ENCODE assay signal across 22 cellular contexts in the genomic region with DNA sequence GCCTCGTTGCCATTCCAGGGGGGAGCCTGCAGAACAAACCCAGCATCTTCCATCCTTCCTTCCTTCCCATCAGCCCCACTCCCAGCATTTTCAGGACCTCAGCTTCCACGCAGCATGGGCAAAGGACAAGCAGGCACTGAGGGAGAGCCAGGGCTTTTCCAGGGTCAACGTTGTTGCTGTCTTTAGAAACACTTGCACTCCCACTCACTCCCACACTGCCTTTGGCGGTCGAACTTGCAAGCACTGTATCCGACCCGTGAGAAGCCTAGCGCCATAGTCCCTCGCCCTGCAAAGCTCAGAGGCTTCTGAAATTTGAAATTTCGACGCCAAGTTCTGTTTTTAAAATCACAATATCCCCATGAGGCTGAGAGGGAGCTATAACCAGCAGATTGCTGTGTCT. TPM values are rescaled to one million over a fixed set of nuclear protein-coding genes. Genes with fewer than 3 reads are reported as not detected.
DNase-seq lines count a peak whose midpoint lies in the region; ATAC-seq and TF ChIP-seq lines count a peak whose summit lies in the region.
"Had no signal": no experiment of that assay in that cellular context is flagged by ENCODE, and none has a peak within 500 bp of the region (broad histone marks: within the 10 kb centered on the region; RNA-seq: fewer than 3 reads in every experiment).

No MANE protein-coding gene starts in this region.

- no peaks in the 10 kb centered on the region for H3K9me3 Mint-ChIP-seq in activated CD4-positive, alpha-beta T cell treated with anti-CD3 and anti-CD28 coated beads, Interleukin-2, amount 10 ng/mL, durations not matched to agents 7 days and 5 days
- no peaks in the 10 kb centered on the region for H3K9me3 Mint-ChIP-seq in activated CD4-positive, alpha-beta memory T cell treated with anti-CD3 and anti-CD28 coated beads, Interleukin-2, amount 10 ng/mL, durations not matched to agents 7 days and 5 days
- H3K9me3 Mint-ChIP-seq: CD8-positive, alpha-beta T cell had no signal

- no peak overlapping the region for H4K91ac ChIP-seq in neuronal stem cell (ENCODE audit: low read depth, low read length, poor library complexity)

- no peak overlapping the region for H3K4ac ChIP-seq in neuronal stem cell (ENCODE audit: low read length)

- H2AFZ ChIP-seq in neuronal stem cell (ENCODE audit: low read length) (no peak overlapping the region), GM23248 (no peak overlapping the region)

- no peak overlapping the region for H3K4me3 ChIP-seq in fibroblast of villous mesenchyme (ENCODE audit: low read depth, low read length)
- no peak overlapping the region for H3K4me3 ChIP-seq in neuronal stem cell (ENCODE audit: low read length in 2 of 2)
- no peak overlapping the region for H3K4me3 ChIP-seq in GM23248
- H3K4me3 ChIP-seq: BLaER1 treated with 17β-estradiol and CSF1 and Interleukin-3, amounts not matched to agents 10 nM and 100 nM had no signal

- peaks cover 1% of the 10 kb centered on the region for H3K79me1 ChIP-seq in neuronal stem cell (ENCODE audit: low read depth, low read length)

- DNase-seq in activated CD4-positive, alpha-beta T cell treated with anti-CD3 and anti-CD28 coated beads, Interleukin-2, amount 10 ng/mL, durations not matched to agents 7 days and 5 days, result no peak
- no peak for DNase-seq in activated CD4-positive, alpha-beta T cell treated with anti-CD3 and anti-CD28 coated beads, Interleukin-2, amount 50 U/mL, for 1 hour
- peak; percentile 24 for DNase-seq in MV-4-11 (lab: John Stamatoyannopoulos, UW)
- DNase-seq in fibroblast of villous mesenchyme (ENCODE audit: low read depth), result peak; percentile 19
- DNase-seq in neuronal stem cell (ENCODE audit: low spot score), result no peak
- no peak for DNase-seq in GM23248
- DNase-seq in activated CD4-positive, alpha-beta memory T cell treated with anti-CD3 and anti-CD28 coated beads, Interleukin-2, amount 10 ng/mL, durations not matched to agents 7 days and 5 days, result no peak
- DNase-seq: ACHN; CD8-positive, alpha-beta T cell; DND-41; IMR-90; NCI-H1694; NCI-H2081; NCI-H2171; NCI-H345; NCI-H774; NK-92 treated with Interleukin-12 subunit alpha and Interleukin-12 subunit beta, amount 100 ng/mL, for 24 hours had no signal

- H4K8ac ChIP-seq in neuronal stem cell (ENCODE audit: low read depth, low read length), result no peak overlapping the region

- H3K79me2 ChIP-seq in GM23248 (ENCODE audit: insufficient read depth), result no peaks in the 10 kb centered on the region

- H3F3A ChIP-seq in GM23248 (ENCODE audit: insufficient read depth), result 0 out of 2 replicates have a peak, but pooled peaks cover 5% of the 10 kb centered on the region

- H3K27me3 ChIP-seq in neuronal stem cell (ENCODE audit: control insufficient read depth in 3 of 3, insufficient read depth in 3 of 3, low read depth in 1 of 3, low read length in 3 of 3) (peaks cover 0 to 39% (median 0%) of the 10 kb centered on the region in 3 experiments), GM23248 (replicated peaks; ENCODE audit: insufficient read depth) (no peaks in the 10 kb centered on the region)
- H3K27me3 ChIP-seq: BLaER1 treated with 17β-estradiol and CSF1 and Interleukin-3, amounts not matched to agents 10 nM and 100 nM had no signal

- no peak overlapping the region for H2BK120ac ChIP-seq in neuronal stem cell (ENCODE audit: low read depth, low read length)

- CTCF ChIA-PET in activated CD4-positive, alpha-beta T cell treated with anti-CD3 and anti-CD28 coated beads, Interleukin-2, amount 10 ng/mL, durations not matched to agents 7 days and 5 days (lab: Charles Lee), result no interaction called here
- CTCF ChIA-PET in activated CD4-positive, alpha-beta memory T cell treated with anti-CD3 and anti-CD28 coated beads, Interleukin-2, amount 10 ng/mL, durations not matched to agents 7 days and 5 days (lab: Charles Lee), result no interaction called here

- no peak overlapping the region for H3K4me2 ChIP-seq in neuronal stem cell (ENCODE audit: insufficient read depth, low read length, poor library complexity, severe bottlenecking)
- H3K4me2 ChIP-seq in GM23248 (ENCODE audit: unreplicated experiment), result no peak overlapping the region

- no peak for ATAC-seq in GM18867 (IDR thresholded peaks at IDR 0.05; ENCODE audit: unreplicated experiment)
- ATAC-seq: CD8-positive, alpha-beta T cell; HCT116 had no signal

- H3K9me3 ChIP-seq in neuronal stem cell (replicated peaks in 1 of 2; ENCODE audit: control insufficient read depth in 2 of 2, insufficient read depth in 1 of 2, low read depth in 1 of 2, low read length in 2 of 2) (no peaks in the 10 kb centered on the region), GM23248 (ENCODE audit: low read depth) (no peaks in the 10 kb centered on the region)
- H3K9me3 ChIP-seq: BLaER1 treated with 17β-estradiol and CSF1 and Interleukin-3, amounts not matched to agents 10 nM and 100 nM had no signal

- H3K36me3 ChIP-seq in neuronal stem cell (replicated peaks in 1 of 2; ENCODE audit: control insufficient read depth in 2 of 2, insufficient read depth in 2 of 2, low read length in 2 of 2), result no peaks in the 10 kb centered on the region
- H3K36me3 ChIP-seq in GM23248 (ENCODE audit: low read depth), result no peaks in the 10 kb centered on the region

- no peak overlapping the region for H2BK15ac ChIP-seq in neuronal stem cell (ENCODE audit: low read length)

- peaks cover 31% of the 10 kb centered on the region for H3K36me3 Mint-ChIP-seq in activated CD4-positive, alpha-beta T cell treated with anti-CD3 and anti-CD28 coated beads, Interleukin-2, amount 10 ng/mL, durations not matched to agents 7 days and 5 days (ENCODE audit: low read depth)
- peaks cover 46% of the 10 kb centered on the region for H3K36me3 Mint-ChIP-seq in activated CD4-positive, alpha-beta memory T cell treated with anti-CD3 and anti-CD28 coated beads, Interleukin-2, amount 10 ng/mL, durations not matched to agents 7 days and 5 days (ENCODE audit: low read depth)

- no peaks in the 10 kb centered on the region for H3K27me3 Mint-ChIP-seq in activated CD4-positive, alpha-beta T cell treated with anti-CD3 and anti-CD28 coated beads, Interleukin-2, amount 10 ng/mL, durations not matched to agents 7 days and 5 days
- no peaks in the 10 kb centered on the region for H3K27me3 Mint-ChIP-seq in activated CD4-positive, alpha-beta memory T cell treated with anti-CD3 and anti-CD28 coated beads, Interleukin-2, amount 10 ng/mL, durations not matched to agents 7 days and 5 days

- H2AK5ac ChIP-seq in neuronal stem cell (ENCODE audit: low read depth, low read length), result peak overlapping the region; percentile 0

- no peaks in the 10 kb centered on the region for H3K9me2 ChIP-seq in GM23248 (ENCODE audit: insufficient read depth)

- peak overlapping the region; percentile 53 for H3K18ac ChIP-seq in neuronal stem cell (ENCODE audit: low read length)

- H3K4me1 ChIP-seq in neuronal stem cell (ENCODE audit: control insufficient read depth in 2 of 2, insufficient read depth in 1 of 2, low read depth in 1 of 2, low read length in 2 of 2) (no peaks in the 10 kb centered on the region), GM23248 (ENCODE audit: insufficient read depth) (peaks cover 4% of the 10 kb centered on the region)

- no peak overlapping the region for H3K4me3 Mint-ChIP-seq in activated CD4-positive, alpha-beta T cell treated with anti-CD3 and anti-CD28 coated beads, Interleukin-2, amount 10 ng/mL, durations not matched to agents 7 days and 5 days
- no peak overlapping the region for H3K4me3 Mint-ChIP-seq in activated CD4-positive, alpha-beta memory T cell treated with anti-CD3 and anti-CD28 coated beads, Interleukin-2, amount 10 ng/mL, durations not matched to agents 7 days and 5 days
- H3K4me3 Mint-ChIP-seq: CD8-positive, alpha-beta T cell had no signal

- H3K9ac ChIP-seq in neuronal stem cell (ENCODE audit: low read depth, low read length, poor library complexity), result no peak overlapping the region
- no peak overlapping the region for H3K9ac ChIP-seq in GM23248

- no peaks in the 10 kb centered on the region for H3K4me1 Mint-ChIP-seq in activated CD4-positive, alpha-beta T cell treated with anti-CD3 and anti-CD28 coated beads, Interleukin-2, amount 10 ng/mL, durations not matched to agents 7 days and 5 days
- H3K4me1 Mint-ChIP-seq in activated CD4-positive, alpha-beta memory T cell treated with anti-CD3 and anti-CD28 coated beads, Interleukin-2, amount 10 ng/mL, durations not matched to agents 7 days and 5 days, result no peaks in the 10 kb centered on the region

- no peak overlapping the region for H2BK5ac ChIP-seq in neuronal stem cell (ENCODE audit: low read length)

- WGBS in neuronal stem cell (ENCODE audit: extremely low coverage in 2 of 2, insufficient read length in 2 of 2, insufficient replicate concordance in 1 of 2), 2 donors, result no CpG with 5 or more reads among the region's 11 CpGs
- WGBS in GM23248 (ENCODE audit: low coverage in 1 of 2, low lambda C conversion rate in 2 of 2, missing lambda C conversion rate in 2 of 2), 2 experiments, result 68 to 70% methylated on average over 11 of the region's 11 CpGs

- peak overlapping the region; percentile 36 for H3K27ac Mint-ChIP-seq in activated CD4-positive, alpha-beta T cell treated with anti-CD3 and anti-CD28 coated beads, Interleukin-2, amount 10 ng/mL, durations not matched to agents 7 days and 5 days
- no peak overlapping the region for H3K27ac Mint-ChIP-seq in activated CD4-positive, alpha-beta memory T cell treated with anti-CD3 and anti-CD28 coated beads, Interleukin-2, amount 10 ng/mL, durations not matched to agents 7 days and 5 days
- H3K27ac Mint-ChIP-seq: CD8-positive, alpha-beta T cell had no signal

- POLR2A ChIA-PET in activated CD4-positive, alpha-beta T cell treated with anti-CD3 and anti-CD28 coated beads, Interleukin-2, amount 10 ng/mL, durations not matched to agents 7 days and 5 days (lab: Charles Lee), result no interaction called here
- POLR2A ChIA-PET in activated CD4-positive, alpha-beta memory T cell treated with anti-CD3 and anti-CD28 coated beads, Interleukin-2, amount 10 ng/mL, durations not matched to agents 7 days and 5 days (lab: Charles Lee), result no interaction called here

- no peaks in the 10 kb centered on the region for H4K20me1 ChIP-seq in GM23248 (ENCODE audit: insufficient read depth)

- no peak overlapping the region for H2BK12ac ChIP-seq in neuronal stem cell (ENCODE audit: low read length)

- no peak for TF ChIP-seq CTCF in fibroblast of villous mesenchyme (IDR thresholded peaks at IDR 0.05; ENCODE audit: insufficient read depth, low read depth, low read length)

- no peak overlapping the region for H3K14ac ChIP-seq in neuronal stem cell (ENCODE audit: low read length)

- in situ Hi-C loops in GM23248 (cut with MboI), result no loop called here

- no peak overlapping the region for H3K23ac ChIP-seq in neuronal stem cell (ENCODE audit: low read depth, low read length, poor library complexity)

- H3K27ac ChIP-seq in neuronal stem cell (replicated peaks; ENCODE audit: low read length), result no peak overlapping the region
- H3K27ac ChIP-seq in GM23248, result no peak overlapping the region
- H3K27ac ChIP-seq: 22Rv1, RWPE1 had no signal

RNA-seq across cellular contexts. Expression of gene KCNAB2, which starts 47.4 kb away (rescaled TPM):
- 100 to 1,000 TPM; 258 to 294 TPM for total RNA-seq in activated CD4-positive, alpha-beta T cell treated with anti-CD3 and anti-CD28 coated beads, Interleukin-2, amount 10 ng/mL, durations not matched to agents 7 days and 5 days
- 2.6 and 3.5 TPM in 2 replicates for total RNA-seq in fibroblast of villous mesenchyme
- 5.4 TPM for polyA plus RNA-seq in neuronal stem cell (2013, experiment 1 of 2)
- 6.0 TPM for polyA plus RNA-seq in neuronal stem cell (2013, experiment 2 of 2)
- 3.5 and 4.8 TPM in 2 replicates for total RNA-seq in GM23248 (2014; rRNA removed; shearing (Covaris generic))
- polyA plus RNA-seq in GM23248 (2016; fragmentation: Nextera tagmentation; extraction: Ambion mirVana), result 3.9 TPM in 2 replicates
- total RNA-seq in activated CD4-positive, alpha-beta memory T cell treated with anti-CD3 and anti-CD28 coated beads, Interleukin-2, amount 10 ng/mL, durations not matched to agents 7 days and 5 days, result 100 to 1,000 TPM; 284 to 286 TPM

Comparison
In these comparisons a context has a peak if more than half of its experiments do, and no peak if none do; other contexts are left out.
1. DNase-seq: peak in MV-4-11 (single experiment) and fibroblast of villous mesenchyme (single experiment); none in activated CD4-positive, alpha-beta T cell treated with anti-CD3 and anti-CD28 coated beads, Interleukin-2, amount 10 ng/mL, durations not matched to agents 7 days and 5 days (single experiment), activated CD4-positive, alpha-beta T cell treated with anti-CD3 and anti-CD28 coated beads, Interleukin-2, amount 50 U/mL, for 1 hour (single experiment), neuronal stem cell (single experiment), GM23248 (single experiment) and activated CD4-positive, alpha-beta memory T cell treated with anti-CD3 and anti-CD28 coated beads, Interleukin-2, amount 10 ng/mL, durations not matched to agents 7 days and 5 days (single experiment).
2. RNA of gene KCNAB2, which starts 47.4 kb away (total RNA-seq): 258 to 294 TPM in activated CD4-positive, alpha-beta T cell treated with anti-CD3 and anti-CD28 coated beads, Interleukin-2, amount 10 ng/mL, durations not matched to agents 7 days and 5 days and 284 to 286 TPM in activated CD4-positive, alpha-beta memory T cell treated with anti-CD3 and anti-CD28 coated beads, Interleukin-2, amount 10 ng/mL, durations not matched to agents 7 days and 5 days; 3.5 to 4.8 TPM in GM23248 and 2.6 to 3.5 TPM in fibroblast of villous mesenchyme; every median in the first group is over 10 times any median in the second.